Comparison of ENCODE assay signal across 8 cellular contexts in genomic region chr1:151281225-151281968, GRCh38. TPM values are rescaled to one million over a fixed set of nuclear protein-coding genes. Genes with fewer than 3 reads are reported as not detected.
DNase-seq lines count a peak whose midpoint lies in the region; ATAC-seq and TF ChIP-seq lines count a peak whose summit lies in the region.

No MANE protein-coding gene starts in this region.

- peak overlapping the region; percentile 95 for H3K27ac Mint-ChIP-seq in activated CD4-positive, alpha-beta T cell treated with anti-CD3 and anti-CD28 coated beads for 36 hours

- TF ChIP-seq CTCF in choroid plexus epithelial cell (conservative IDR thresholded peaks at IDR 0.05; ENCODE audit: low read depth, low read length) = peak; percentile 16

- CTCF ChIA-PET in activated CD4-positive, alpha-beta T cell treated with anti-CD3 and anti-CD28 coated beads for 36 hours (lab: Charles Lee) = interaction anchor here (0.5 to 1.6 kb wide), 16 partner anchors 17 to 1012 kb away, joined by 3 to 14 read pairs (median 3); partner anchors contain the start of genes PI4KB and PSMD4

- intact Hi-C loops in activated CD4-positive, alpha-beta T cell treated with anti-CD3 and anti-CD28 coated beads for 36 hours (cut with DNase I, micrococcal nuclease) = loop anchor here (1.0 to 5.0 kb wide), 13 partner anchors 27 to 719 kb away; partner anchors contain the start of genes PIP5K1A (in 2 of the 2), PSMD4 (in 2 of the 2), GABPB2 (in 1 of the 2) and MCL1 (in 1 of the 2)

- peak overlapping the region; percentile 81 for H3K4me3 Mint-ChIP-seq in activated CD4-positive, alpha-beta T cell treated with anti-CD3 and anti-CD28 coated beads for 36 hours

- no peaks in the 10 kb centered on the region for H3K9me3 Mint-ChIP-seq in activated CD4-positive, alpha-beta T cell treated with anti-CD3 and anti-CD28 coated beads for 36 hours (ENCODE audit: low read depth)

- peaks cover 35% of the 10 kb centered on the region for H3K4me1 Mint-ChIP-seq in activated CD4-positive, alpha-beta T cell treated with anti-CD3 and anti-CD28 coated beads for 36 hours

- H3K4me3 ChIP-seq in choroid plexus epithelial cell (ENCODE audit: low read depth, low read length) = peak overlapping the region; percentile 97

- H3K36me3 Mint-ChIP-seq in activated CD4-positive, alpha-beta T cell treated with anti-CD3 and anti-CD28 coated beads for 36 hours (ENCODE audit: low read depth) = peaks cover 24% of the 10 kb centered on the region

- peak; percentile 96 for DNase-seq in AG20443 (ENCODE audit: low spot score)
- DNase-seq in NCI-H510A treated with DMSO at 0.1 percent for 48 hours (lab: John Stamatoyannopoulos, UW) = peak; percentile 96
- DNase-seq in activated CD4-positive, alpha-beta T cell treated with anti-CD3 and anti-CD28 coated beads for 36 hours = peak; percentile 98
- DNase-seq in choroid plexus epithelial cell (ENCODE audit: low read depth) = peak; percentile 99
- DNase-seq in kidney glomerular epithelial cell (lab: John Stamatoyannopoulos, UW) = peak; percentile 96
- peak; percentile 95 for DNase-seq in stimulated activated CD4-positive, alpha-beta T cell treated with anti-CD3 and anti-CD28 coated beads, Interleukin-15, amount 100 ng/mL, for 48 hours (ENCODE audit: low read depth in 2 of 2)

- ATAC-seq in HG03439 (IDR thresholded peaks at IDR 0.05; ENCODE audit: unreplicated experiment) = peak; percentile 36
- ATAC-seq in activated CD4-positive, alpha-beta T cell treated with anti-CD3 and anti-CD28 coated beads for 36 hours = peak; percentile 40

- TF ChIP-seq POLR2A in GM19193 (IDR thresholded peaks at IDR 0.05; ENCODE audit: extremely low read depth, insufficient read depth, insufficient read length) = peak; percentile 80

- H3K27me3 Mint-ChIP-seq in activated CD4-positive, alpha-beta T cell treated with anti-CD3 and anti-CD28 coated beads for 36 hours = no peaks in the 10 kb centered on the region

- POLR2A ChIA-PET in activated CD4-positive, alpha-beta T cell treated with anti-CD3 and anti-CD28 coated beads for 36 hours (lab: Charles Lee) = interaction anchor here (0.6 to 2.1 kb wide), 22 partner anchors 12 to 942 kb away, joined by 3 to 22 read pairs (median 4); partner anchors contain the start of genes C1orf56, GABPB2, MINDY1 and PI4KB

RNA-seq across cellular contexts. Expression of gene ZNF687, which starts 0.7 kb away (rescaled TPM):
- 10 to 100 TPM; 27.2 to 30.1 TPM for total RNA-seq in activated CD4-positive, alpha-beta T cell treated with anti-CD3 and anti-CD28 coated beads for 36 hours

RNA-seq across cellular contexts. Expression of gene PSMD4, which starts 26.9 kb away (rescaled TPM):
- 100 to 1,000 TPM; 187 to 243 TPM for total RNA-seq in activated CD4-positive, alpha-beta T cell treated with anti-CD3 and anti-CD28 coated beads for 36 hours

RNA-seq across cellular contexts. Expression of gene PI4KB, which starts 45.8 kb away (rescaled TPM):
- total RNA-seq in activated CD4-positive, alpha-beta T cell treated with anti-CD3 and anti-CD28 coated beads for 36 hours = 10 to 100 TPM; 53.0 to 54.5 TPM

Comparison
In these comparisons a context has a peak if more than half of its experiments do, and no peak if none do; other contexts are left out.
1. Peak in every context shown above with its lines: DNase-seq, ATAC-seq and H3K4me3 ChIP-seq.